In the genomic region with DNA sequence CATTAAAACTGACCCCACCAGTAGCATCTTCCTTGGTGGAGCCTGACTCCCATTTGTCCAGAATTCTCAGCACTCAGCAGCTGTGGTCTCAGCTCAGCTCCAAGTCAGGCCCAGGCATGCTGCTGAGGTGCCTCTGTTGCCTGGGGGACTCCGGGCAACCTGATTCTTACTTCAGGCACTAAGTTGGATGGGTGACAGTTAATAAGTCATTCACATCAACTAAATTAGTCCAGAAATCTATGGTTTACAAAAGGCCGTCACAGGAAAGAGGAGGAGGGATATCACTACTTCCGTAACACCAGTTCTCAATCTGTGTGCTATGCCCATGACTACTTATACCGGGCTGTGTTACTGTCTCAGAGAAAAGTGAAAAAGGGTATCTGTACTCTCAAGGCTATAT, we compare ENCODE assay signal across 16 cellular contexts.
"Had no signal": no experiment of that assay in that cellular context is flagged by ENCODE, and none has a peak within 500 bp of the region (broad histone marks: within the 10 kb centered on the region; RNA-seq: fewer than 3 reads in every experiment).

No MANE protein-coding gene starts in this region.

- FAIRE-seq: colon, frontal cortex had no signal

- H3K4me3 ChIP-seq: dorsolateral prefrontal cortex, left ventricle myocardium inferior, spleen, testis, upper lobe of right lung had no signal

- H3K36me3 ChIP-seq: left ventricle myocardium inferior, spleen, upper lobe of right lung had no signal

- DNase-seq: activated B cell treated with CpG ODN at 0.5 μM for 24 hours; activated CD4-positive, alpha-beta memory T cell treated with anti-CD3 and anti-CD28 coated beads for 36 hours; activated CD4-positive, alpha-beta T cell treated with anti-CD3 and anti-CD28 coated beads for 4 hours; activated naive CD4-positive, alpha-beta T cell treated with Interleukin-2 at 50 U/mL for 16 hours; activated naive CD8-positive, alpha-beta T cell treated with anti-CD3 and anti-CD28 coated beads, Interleukin-2, amount 10 ng/mL, durations not matched to agents 7 days and 5 days; amygdala; central memory CD4-positive, alpha-beta T cell; dorsolateral prefrontal cortex; left ventricle myocardium inferior; retina; spleen; stimulated activated CD4-positive, alpha-beta T cell treated with anti-CD3 and anti-CD28 coated beads, Interleukin-4, amount 100 ng/mL, for 4 hours; testis; upper lobe of right lung had no signal

- H3K27me3 ChIP-seq: dorsolateral prefrontal cortex, spleen, testis, upper lobe of right lung had no signal
